8 cellular contexts compared by ENCODE assay signal in the genomic region with DNA sequence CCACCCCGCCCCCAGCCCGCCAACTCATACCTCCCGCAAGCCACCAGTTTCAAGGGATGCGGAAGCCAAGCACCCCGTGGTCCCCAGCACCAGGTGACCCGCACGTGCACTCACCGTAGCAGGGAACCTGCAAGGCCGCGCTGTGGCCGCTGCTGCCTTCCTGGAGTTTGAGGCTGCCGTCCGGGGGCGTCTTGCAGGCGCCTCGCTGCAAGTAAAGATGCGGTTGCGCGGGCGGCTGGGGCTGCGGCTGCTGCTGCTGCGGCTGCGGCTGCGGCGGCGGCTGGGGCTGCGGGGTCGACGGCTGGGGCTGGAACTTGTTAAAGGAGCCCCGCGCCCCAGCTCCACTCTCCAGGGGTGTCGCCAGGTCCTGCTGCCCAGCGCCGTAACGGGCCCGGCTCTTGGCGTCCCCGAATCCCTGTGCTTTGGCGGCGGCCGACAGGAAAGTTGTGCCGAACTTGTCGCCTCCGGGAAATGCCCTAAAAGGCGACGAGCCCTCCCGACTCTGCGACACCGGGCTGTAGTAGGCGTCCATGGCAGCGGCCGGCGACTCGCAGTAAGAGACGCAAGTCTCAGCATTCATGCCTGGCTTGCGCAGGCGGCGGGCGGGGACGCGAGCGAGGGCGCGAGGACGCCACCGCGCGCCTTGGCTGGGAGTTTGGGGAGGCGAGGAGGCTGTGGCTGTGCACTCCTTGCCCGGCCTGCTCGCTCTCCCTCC. TPM values are rescaled to one million over a fixed set of nuclear protein-coding genes. Genes with fewer than 3 reads are reported as not detected.
DNase-seq lines count a peak whose midpoint lies in the region; ATAC-seq and TF ChIP-seq lines count a peak whose summit lies in the region.

A gene (minus strand): TSS at position 657 of the 715 bp plus-strand sequence. CDS start 77 bp downstream, at position 580.

- peaks cover 97% of the 10 kb centered on the region for H3K27me3 ChIP-seq in skeletal muscle satellite cell (ENCODE audit: control insufficient read depth, insufficient read depth, low read length)

- no peak within 1 kb of the TSS for H3K9ac ChIP-seq in skeletal muscle satellite cell (ENCODE audit: low read depth, low read length)

- peak; percentile 48 for DNase-seq in activated CD8-positive, alpha-beta memory T cell treated with anti-CD3 and anti-CD28 coated beads, Interleukin-2, amount 10 ng/mL, durations not matched to agents 7 days and 5 days
- no peak for DNase-seq in activated CD8-positive, alpha-beta memory T cell treated with anti-CD3 and anti-CD28 coated beads for 24 hours
- no peak for DNase-seq in T-helper 17 cell
- peak in 1 of 2 donors; percentile 77 for DNase-seq in foreskin fibroblast
- DNase-seq in activated CD4-positive, CD25-positive, alpha-beta regulatory T cell treated with anti-CD3 and anti-CD28 coated beads, Interleukin-2, amount 50 U/mL, for 72 hours, result no peak
- no peak for DNase-seq in activated gamma-delta T cell treated with Interleukin-2 at 50 U/mL for 16 hours
- DNase-seq in NCI-H1436 (lab: John Stamatoyannopoulos, UW), result no peak

- no peak within 1 kb of the TSS for H3K4me3 Mint-ChIP-seq in activated CD8-positive, alpha-beta memory T cell treated with anti-CD3 and anti-CD28 coated beads, Interleukin-2, amount 10 ng/mL, durations not matched to agents 7 days and 5 days
- H3K4me3 Mint-ChIP-seq in T-helper 17 cell, result peak within 1 kb of the TSS; percentile 77

- H3K4me3 ChIP-seq in foreskin fibroblast (ENCODE audit: low read depth in 1 of 2, low read length in 2 of 2) (peak within 1 kb of the TSS; percentile 40 to 48), skeletal muscle satellite cell (ENCODE audit: low read length) (peak within 1 kb of the TSS; percentile 59)

- H3K4me1 Mint-ChIP-seq in activated CD8-positive, alpha-beta memory T cell treated with anti-CD3 and anti-CD28 coated beads, Interleukin-2, amount 10 ng/mL, durations not matched to agents 7 days and 5 days, result peaks cover 23% of the 10 kb centered on the region
- H3K4me1 Mint-ChIP-seq in T-helper 17 cell, result peaks cover 21% of the 10 kb centered on the region

- H3K27me3 Mint-ChIP-seq in activated CD8-positive, alpha-beta memory T cell treated with anti-CD3 and anti-CD28 coated beads, Interleukin-2, amount 10 ng/mL, durations not matched to agents 7 days and 5 days, result peaks cover 97% of the 10 kb centered on the region
- H3K27me3 Mint-ChIP-seq in T-helper 17 cell, result peaks cover 85% of the 10 kb centered on the region

- no peak for ATAC-seq in activated CD8-positive, alpha-beta memory T cell treated with anti-CD3 and anti-CD28 coated beads, Interleukin-2, amount 10 ng/mL, durations not matched to agents 7 days and 5 days
- ATAC-seq in T-helper 17 cell, result no peak

- H3K9me3 Mint-ChIP-seq in activated CD8-positive, alpha-beta memory T cell treated with anti-CD3 and anti-CD28 coated beads, Interleukin-2, amount 10 ng/mL, durations not matched to agents 7 days and 5 days (ENCODE audit: low read depth), result no peaks in the 10 kb centered on the region

- peak within 1 kb of the TSS; percentile 52 for H3K27ac Mint-ChIP-seq in activated CD8-positive, alpha-beta memory T cell treated with anti-CD3 and anti-CD28 coated beads, Interleukin-2, amount 10 ng/mL, durations not matched to agents 7 days and 5 days
- no peak within 1 kb of the TSS for H3K27ac Mint-ChIP-seq in T-helper 17 cell

- peaks cover 12% of the 10 kb centered on the region for H3K4me1 ChIP-seq in skeletal muscle satellite cell (ENCODE audit: control insufficient read depth, insufficient read depth, low read length)

- peak within 1 kb of the TSS; percentile 82 for H3K4me2 ChIP-seq in skeletal muscle satellite cell (ENCODE audit: low read length)

- no peak for TF ChIP-seq CTCF in foreskin fibroblast (IDR thresholded peaks at IDR 0.05; ENCODE audit: low read depth, low read length)

- no peaks in the 10 kb centered on the region for H3K36me3 Mint-ChIP-seq in activated CD8-positive, alpha-beta memory T cell treated with anti-CD3 and anti-CD28 coated beads, Interleukin-2, amount 10 ng/mL, durations not matched to agents 7 days and 5 days
- peaks cover 10% of the 10 kb centered on the region for H3K36me3 Mint-ChIP-seq in T-helper 17 cell (ENCODE audit: low read depth)

- CTCF ChIA-PET in activated CD8-positive, alpha-beta memory T cell treated with anti-CD3 and anti-CD28 coated beads, Interleukin-2, amount 10 ng/mL, durations not matched to agents 7 days and 5 days (lab: Charles Lee), result interaction anchor here (1.0 kb wide), 1 partner anchor 24 kb away, joined by 3 read pairs; no protein-coding TSS in a partner anchor

- H3K9me3 ChIP-seq in T-helper 17 cell (ENCODE audit: control insufficient read depth, low read length, poor library complexity, severe bottlenecking) (no peaks in the 10 kb centered on the region), skeletal muscle satellite cell (replicated peaks; ENCODE audit: low read length) (no peaks in the 10 kb centered on the region)

- no peaks in the 10 kb centered on the region for H3K36me3 ChIP-seq in skeletal muscle satellite cell (ENCODE audit: insufficient read depth, low read length)

RNA-seq across cellular contexts. Expression of the gene that starts here (rescaled TPM):
- total RNA-seq in activated CD8-positive, alpha-beta memory T cell treated with anti-CD3 and anti-CD28 coated beads, Interleukin-2, amount 10 ng/mL, durations not matched to agents 7 days and 5 days, result not detected
- not detected for total RNA-seq in T-helper 17 cell
- under 0.01 TPM in 1 of 2 replicates, not detected in the other for total RNA-seq in skeletal muscle satellite cell (2012; rRNA removed)

Comparison
In these comparisons a context has a peak if more than half of its experiments do, and no peak if none do; other contexts are left out.
1. Peak in DNase-seq in activated CD8-positive, alpha-beta memory T cell treated with anti-CD3 and anti-CD28 coated beads, Interleukin-2, amount 10 ng/mL, durations not matched to agents 7 days and 5 days; RNA of the gene not detected or under 1 TPM.